ENCODE assay signal across 10 cellular contexts in genomic region chr4:74654230-74654681, GRCh38.
DNase-seq lines count a peak whose midpoint lies in the region; ATAC-seq, FAIRE-seq and TF ChIP-seq lines count a peak whose summit lies in the region.
"Had no signal": no experiment of that assay in that cellular context is flagged by ENCODE, and none has a peak within 500 bp of the region (broad histone marks: within the 10 kb centered on the region; RNA-seq: fewer than 3 reads in every experiment).

No MANE protein-coding gene starts in this region.

- no peak overlapping the region for H2AFZ ChIP-seq in OCI-LY3 (ENCODE audit: low read depth, low read length)

- peak overlapping the region; percentile 63 for H3K4me2 ChIP-seq in OCI-LY3 (ENCODE audit: low read length)

- H3K27ac ChIP-seq in OCI-LY3 (ENCODE audit: low read length) (no peak overlapping the region), adrenal gland (no peak overlapping the region)

- FAIRE-seq in urothelium cell line (lab: Jason Lieb, UNC), result peak; percentile 20

- no peak overlapping the region for H3K9ac ChIP-seq in OCI-LY3 (ENCODE audit: low read length)

- no peak for TF ChIP-seq POLR2A in adrenal gland (IDR thresholded peaks at IDR 0.05)

- no peaks in the 10 kb centered on the region for H3K36me3 ChIP-seq in OCI-LY3 (replicated peaks; ENCODE audit: low read depth, low read length)
- no peaks in the 10 kb centered on the region for H3K36me3 ChIP-seq in adrenal gland (replicated peaks in 1 of 2)

- peak; percentile 67 for ATAC-seq in HG02678 (IDR thresholded peaks at IDR 0.05; ENCODE audit: unreplicated experiment)
- peak; percentile 26 for ATAC-seq in esophagus mucosa
- ATAC-seq in HG02885 (IDR thresholded peaks at IDR 0.05; ENCODE audit: poor library complexity, unreplicated experiment), result no peak
- no peak for ATAC-seq in GM19023 (IDR thresholded peaks at IDR 0.05; ENCODE audit: unreplicated experiment)

- TF ChIP-seq CTCF in OCI-LY3 (IDR thresholded peaks at IDR 0.05; ENCODE audit: low read depth, low read length), result no peak
- TF ChIP-seq CTCF in adrenal gland (IDR thresholded peaks at IDR 0.05), result no peak

- H3K27me3 ChIP-seq in OCI-LY3 (ENCODE audit: low read depth, low read length), result 0 out of 2 replicates have a peak, but pooled peaks cover 2% of the 10 kb centered on the region
- H3K27me3 ChIP-seq in adrenal gland, result no peaks in the 10 kb centered on the region

- no peaks in the 10 kb centered on the region for H3K79me2 ChIP-seq in OCI-LY3 (ENCODE audit: low read length)

- no peak for DNase-seq in urothelium cell line (ENCODE audit: low spot score)
- DNase-seq in adrenal gland, result no peak
- DNase-seq: naive B cell, NCI-H2081 treated with DMSO at 0.1 percent for 48 hours, T-helper 9 cell had no signal

- H3K4me3 ChIP-seq in OCI-LY3 (ENCODE audit: low read length), result peak overlapping the region; percentile 54
- no peak overlapping the region for H3K4me3 ChIP-seq in adrenal gland

- WGBS in adrenal gland, 4 donors, result 62 to 69% (median 66%) methylated on average over 8 of the region's 8 CpGs

- H3K9me3 ChIP-seq in OCI-LY3 (ENCODE audit: insufficient read depth, low read length), result no peaks in the 10 kb centered on the region
- no peaks in the 10 kb centered on the region for H3K9me3 ChIP-seq in adrenal gland (replicated peaks in 1 of 3)

- intact Hi-C loops in adrenal gland (cut with DNase I), result no loop called here

- no peaks in the 10 kb centered on the region for H4K20me1 ChIP-seq in OCI-LY3 (ENCODE audit: insufficient read depth, low read length)

- peaks cover 17% of the 10 kb centered on the region for H3K4me1 ChIP-seq in OCI-LY3 (ENCODE audit: low read length)
- H3K4me1 ChIP-seq in adrenal gland (replicated peaks in 1 of 2), result no peaks in the 10 kb centered on the region

Comparison
In these comparisons a context has a peak if more than half of its experiments do, and no peak if none do; other contexts are left out.
1. ATAC-seq: peak in HG02678 (single experiment) and esophagus mucosa (single experiment); none in HG02885 (single experiment) and GM19023 (single experiment).